13 cellular contexts compared by ENCODE assay signal in genomic region chr6:14717307-14717706, GRCh38.
DNase-seq lines count a peak whose midpoint lies in the region; ATAC-seq and TF ChIP-seq lines count a peak whose summit lies in the region.
"Had no signal": no experiment of that assay in that cellular context is flagged by ENCODE, and none has a peak within 500 bp of the region (broad histone marks: within the 10 kb centered on the region; RNA-seq: fewer than 3 reads in every experiment).

No MANE protein-coding gene starts in this region.

- CTCF ChIA-PET in activated CD4-positive, alpha-beta T cell treated with anti-CD3 and anti-CD28 coated beads for 36 hours (lab: Charles Lee), result interaction anchor here (0.5 to 1.0 kb wide), 3 partner anchors 136 to 671 kb away, joined by 3 to 4 read pairs (median 3); no protein-coding TSS in a partner anchor

- no peaks in the 10 kb centered on the region for H4K20me1 ChIP-seq in neural progenitor cell (ENCODE audit: low read depth)

- H3K36me3 Mint-ChIP-seq in activated CD4-positive, alpha-beta T cell treated with anti-CD3 and anti-CD28 coated beads for 36 hours (ENCODE audit: low read depth), result peaks cover 3% of the 10 kb centered on the region
- H3K36me3 Mint-ChIP-seq in activated T-helper 1 cell treated with anti-CD3 and anti-CD28 coated beads, Interleukin-12 subunit alpha, Interleukin-12 subunit beta, Interleukin-2, Interleukin-4 antibody, amounts not matched to agents 30 ng/mL and 10 ng/mL and 1 ng/mL, durations not matched to agents 14 hours and 24 hours and 36 hours (ENCODE audit: low read depth), result peaks cover 3% of the 10 kb centered on the region
- H3K36me3 Mint-ChIP-seq in neural progenitor cell, result peaks cover 2% of the 10 kb centered on the region
- H3K36me3 Mint-ChIP-seq in glutamatergic neuron (ENCODE audit: unreplicated experiment), result no peaks in the 10 kb centered on the region
- H3K36me3 Mint-ChIP-seq: activated naive CD4-positive, alpha-beta T cell treated with anti-CD3 and anti-CD28 coated beads, Interleukin-2, amount 50 U/mL, for 24 hours had no signal

- H3K79me2 ChIP-seq in neural progenitor cell (ENCODE audit: low read depth), result no peaks in the 10 kb centered on the region

- no peak overlapping the region for H3K27ac ChIP-seq in neural progenitor cell
- H3K27ac ChIP-seq: A549, VCaP had no signal

- H3K9me3 ChIP-seq in neural progenitor cell (ENCODE audit: low read depth), result no peaks in the 10 kb centered on the region
- H3K9me3 ChIP-seq: A549 had no signal

- POLR2A ChIA-PET in activated CD4-positive, alpha-beta T cell treated with anti-CD3 and anti-CD28 coated beads for 36 hours (lab: Charles Lee), result no interaction called here

- H3K4me3 Mint-ChIP-seq in activated CD4-positive, alpha-beta T cell treated with anti-CD3 and anti-CD28 coated beads for 36 hours, result peak overlapping the region; percentile 3
- peak overlapping the region; percentile 13 for H3K4me3 Mint-ChIP-seq in activated T-helper 1 cell treated with anti-CD3 and anti-CD28 coated beads, Interleukin-12 subunit alpha, Interleukin-12 subunit beta, Interleukin-2, Interleukin-4 antibody, amounts not matched to agents 30 ng/mL and 10 ng/mL and 1 ng/mL, durations not matched to agents 14 hours and 24 hours and 36 hours
- H3K4me3 Mint-ChIP-seq in neural progenitor cell (peak overlapping the region; percentile 5), glutamatergic neuron (ENCODE audit: unreplicated experiment) (no peak overlapping the region)
- H3K4me3 Mint-ChIP-seq: activated naive CD4-positive, alpha-beta T cell treated with anti-CD3 and anti-CD28 coated beads, Interleukin-2, amount 50 U/mL, for 24 hours had no signal

- H3K4me1 ChIP-seq in neural progenitor cell, result no peaks in the 10 kb centered on the region

- no peaks in the 10 kb centered on the region for H3K36me3 ChIP-seq in neural progenitor cell

- TF ChIP-seq CTCF in GM20000 (IDR thresholded peaks at IDR 0.05; ENCODE audit: extremely low read depth, missing control alignments) (no peak), neural progenitor cell (IDR thresholded peaks at IDR 0.05) (no peak), glutamatergic neuron (IDR thresholded peaks at IDR 0.05; ENCODE audit: partially characterized antibody, unreplicated experiment) (no peak)

- no peak overlapping the region for H3K4me3 ChIP-seq in neural progenitor cell
- H3K4me3 ChIP-seq: A549 had no signal

- H3K4me1 Mint-ChIP-seq in activated CD4-positive, alpha-beta T cell treated with anti-CD3 and anti-CD28 coated beads for 36 hours, result peaks cover 55% of the 10 kb centered on the region
- peaks cover 34% of the 10 kb centered on the region for H3K4me1 Mint-ChIP-seq in activated T-helper 1 cell treated with anti-CD3 and anti-CD28 coated beads, Interleukin-12 subunit alpha, Interleukin-12 subunit beta, Interleukin-2, Interleukin-4 antibody, amounts not matched to agents 30 ng/mL and 10 ng/mL and 1 ng/mL, durations not matched to agents 14 hours and 24 hours and 36 hours (ENCODE audit: low read depth)
- H3K4me1 Mint-ChIP-seq in neural progenitor cell, result peaks cover 43% of the 10 kb centered on the region
- H3K4me1 Mint-ChIP-seq in glutamatergic neuron (ENCODE audit: low read depth, unreplicated experiment), result no peaks in the 10 kb centered on the region

- peak; percentile 90 for ATAC-seq in activated CD4-positive, alpha-beta T cell treated with anti-CD3 and anti-CD28 coated beads for 36 hours
- ATAC-seq: A549 had no signal

- H3F3A ChIP-seq in neural progenitor cell (ENCODE audit: low read depth), result no peaks in the 10 kb centered on the region

- H3K9me3 Mint-ChIP-seq in activated CD4-positive, alpha-beta T cell treated with anti-CD3 and anti-CD28 coated beads for 36 hours (ENCODE audit: low read depth), result no peaks in the 10 kb centered on the region
- H3K9me3 Mint-ChIP-seq in activated T-helper 1 cell treated with anti-CD3 and anti-CD28 coated beads, Interleukin-12 subunit alpha, Interleukin-12 subunit beta, Interleukin-2, Interleukin-4 antibody, amounts not matched to agents 30 ng/mL and 10 ng/mL and 1 ng/mL, durations not matched to agents 14 hours and 24 hours and 36 hours, result peaks cover 4% of the 10 kb centered on the region
- H3K9me3 Mint-ChIP-seq in neural progenitor cell (peaks cover 3% of the 10 kb centered on the region), glutamatergic neuron (ENCODE audit: unreplicated experiment) (peaks cover 3% of the 10 kb centered on the region)
- H3K9me3 Mint-ChIP-seq: activated naive CD4-positive, alpha-beta T cell treated with anti-CD3 and anti-CD28 coated beads, Interleukin-2, amount 50 U/mL, for 24 hours had no signal

- intact Hi-C loops in activated CD4-positive, alpha-beta T cell treated with anti-CD3 and anti-CD28 coated beads for 36 hours (cut with DNase I, micrococcal nuclease), result no loop called here
- intact Hi-C loops in activated T-helper 1 cell treated with anti-CD3 and anti-CD28 coated beads, Interleukin-12 subunit alpha, Interleukin-12 subunit beta, Interleukin-2, Interleukin-4 antibody, amounts not matched to agents 30 ng/mL and 10 ng/mL and 1 ng/mL, durations not matched to agents 14 hours and 24 hours and 36 hours (cut with micrococcal nuclease), result loop anchor here (1.0 kb wide), 1 partner anchor 15 kb away; no protein-coding TSS in a partner anchor

- H3K27me3 ChIP-seq in neural progenitor cell, result no peaks in the 10 kb centered on the region

- no peak overlapping the region for H3K9ac ChIP-seq in neural progenitor cell

- DNase-seq in activated CD4-positive, alpha-beta T cell treated with anti-CD3 and anti-CD28 coated beads for 36 hours, result peak; percentile 46
- DNase-seq in activated CD4-positive, alpha-beta T cell treated with anti-CD3 and anti-CD28 coated beads, Interleukin-2, amount 50 U/mL, for 4 hours, result no peak
- peak; percentile 22 for DNase-seq in GM20000 (ENCODE audit: low spot score)
- no peak for DNase-seq in activated T-helper 1 cell treated with anti-CD3 and anti-CD28 coated beads, Interleukin-12 subunit alpha, Interleukin-12 subunit beta, Interleukin-2, Interleukin-4 antibody, amounts not matched to agents 30 ng/mL and 10 ng/mL and 1 ng/mL, durations not matched to agents 14 hours and 24 hours and 36 hours (ENCODE audit: low spot score)
- no peak for DNase-seq in neural progenitor cell (ENCODE audit: low spot score)
- no peak for DNase-seq in glutamatergic neuron
- DNase-seq in SKM-1 treated with dmso at 0.1 percent for 144 hours (lab: John Stamatoyannopoulos, UW; ENCODE audit: unreplicated experiment), result no peak
- DNase-seq in NCI-H1436 treated with DMSO at 0.1 percent for 48 hours (lab: John Stamatoyannopoulos, UW), result no peak
- DNase-seq: NCI-H187, trophoblast cell had no signal

- no peaks in the 10 kb centered on the region for H3K27me3 Mint-ChIP-seq in activated CD4-positive, alpha-beta T cell treated with anti-CD3 and anti-CD28 coated beads for 36 hours
- H3K27me3 Mint-ChIP-seq in activated T-helper 1 cell treated with anti-CD3 and anti-CD28 coated beads, Interleukin-12 subunit alpha, Interleukin-12 subunit beta, Interleukin-2, Interleukin-4 antibody, amounts not matched to agents 30 ng/mL and 10 ng/mL and 1 ng/mL, durations not matched to agents 14 hours and 24 hours and 36 hours (ENCODE audit: insufficient read depth), result peaks cover 2% of the 10 kb centered on the region
- H3K27me3 Mint-ChIP-seq in neural progenitor cell (ENCODE audit: insufficient read depth, low read depth) (peaks cover 21% of the 10 kb centered on the region), glutamatergic neuron (ENCODE audit: unreplicated experiment) (no peaks in the 10 kb centered on the region)
- H3K27me3 Mint-ChIP-seq: activated naive CD4-positive, alpha-beta T cell treated with anti-CD3 and anti-CD28 coated beads, Interleukin-2, amount 50 U/mL, for 24 hours had no signal

- no peak overlapping the region for H3K4me2 ChIP-seq in neural progenitor cell
- H3K4me2 ChIP-seq: A549 had no signal

- no peak overlapping the region for H2AFZ ChIP-seq in neural progenitor cell (replicated peaks)

- H3K27ac Mint-ChIP-seq in activated CD4-positive, alpha-beta T cell treated with anti-CD3 and anti-CD28 coated beads for 36 hours, result peak overlapping the region; percentile 28
- H3K27ac Mint-ChIP-seq in activated T-helper 1 cell treated with anti-CD3 and anti-CD28 coated beads, Interleukin-12 subunit alpha, Interleukin-12 subunit beta, Interleukin-2, Interleukin-4 antibody, amounts not matched to agents 30 ng/mL and 10 ng/mL and 1 ng/mL, durations not matched to agents 14 hours and 24 hours and 36 hours, result peak overlapping the region; percentile 62
- H3K27ac Mint-ChIP-seq in neural progenitor cell (no peak overlapping the region), glutamatergic neuron (ENCODE audit: unreplicated experiment) (no peak overlapping the region)
- H3K27ac Mint-ChIP-seq: activated naive CD4-positive, alpha-beta T cell treated with anti-CD3 and anti-CD28 coated beads, Interleukin-2, amount 50 U/mL, for 24 hours had no signal

Comparison
In these comparisons a context has a peak if more than half of its experiments do, and no peak if none do; other contexts are left out.
1. DNase-seq: peak in activated CD4-positive, alpha-beta T cell treated with anti-CD3 and anti-CD28 coated beads for 36 hours (single experiment) and GM20000 (single experiment); none in activated CD4-positive, alpha-beta T cell treated with anti-CD3 and anti-CD28 coated beads, Interleukin-2, amount 50 U/mL, for 4 hours (0 of 2), activated T-helper 1 cell treated with anti-CD3 and anti-CD28 coated beads, Interleukin-12 subunit alpha, Interleukin-12 subunit beta, Interleukin-2, Interleukin-4 antibody, amounts not matched to agents 30 ng/mL and 10 ng/mL and 1 ng/mL, durations not matched to agents 14 hours and 24 hours and 36 hours (single experiment), neural progenitor cell (single experiment), glutamatergic neuron (single experiment), SKM-1 treated with dmso at 0.1 percent for 144 hours (single experiment) and NCI-H1436 treated with DMSO at 0.1 percent for 48 hours (single experiment).
2. H3K27ac Mint-ChIP-seq: peak in activated CD4-positive, alpha-beta T cell treated with anti-CD3 and anti-CD28 coated beads for 36 hours (single experiment) and activated T-helper 1 cell treated with anti-CD3 and anti-CD28 coated beads, Interleukin-12 subunit alpha, Interleukin-12 subunit beta, Interleukin-2, Interleukin-4 antibody, amounts not matched to agents 30 ng/mL and 10 ng/mL and 1 ng/mL, durations not matched to agents 14 hours and 24 hours and 36 hours (single experiment); none in neural progenitor cell (single experiment) and glutamatergic neuron (single experiment).